6 cellular contexts compared by ENCODE assay signal in genomic region chr5:21473981-21474380, GRCh38.
DNase-seq lines count a peak whose midpoint lies in the region; ATAC-seq, FAIRE-seq and TF ChIP-seq lines count a peak whose summit lies in the region.
"Not testable (repeated sequence)": the region's sequence is repeated elsewhere in the genome, so short reads cannot be mapped to it uniquely, and the experiment has no call there.

No MANE protein-coding gene starts in this region.

- H2AFZ ChIP-seq in GM12878 (ENCODE audit: control insufficient read depth, low read depth, low read length): not testable (repeated sequence)

- not testable (repeated sequence) for H2AK5ac ChIP-seq in mesendoderm (ENCODE audit: low read length)

- not testable (repeated sequence) for H3K36me3 ChIP-seq in H7 (replicated peaks; ENCODE audit: control insufficient read depth, insufficient read depth, low read length); GM12878 (ENCODE audit: control insufficient read depth in 2 of 2, insufficient read depth in 2 of 2, low read length in 1 of 2); mesendoderm (ENCODE audit: control insufficient read depth, insufficient read depth, low read length)

- H3K79me2 ChIP-seq in GM12878 (ENCODE audit: control insufficient read depth, insufficient read depth, low read length); mesendoderm (ENCODE audit: control insufficient read depth, insufficient read depth, low read length): not testable (repeated sequence)

- not testable (repeated sequence) for ATAC-seq in GM12878

- not testable (repeated sequence) for FAIRE-seq in GM12878 (lab: Jason Lieb, UNC)

- not testable (repeated sequence) for H4K5ac ChIP-seq in mesendoderm (ENCODE audit: low read length)

- not testable (repeated sequence) for H2BK120ac ChIP-seq in mesendoderm (ENCODE audit: low read depth, low read length)

- RAD21 ChIA-PET in GM12878 (lab: Charles Lee; ENCODE audit: unreplicated experiment): not testable (repeated sequence)

- POLR2A ChIA-PET in GM12878 (lab: Charles Lee): not testable (repeated sequence)

- SMC1A ChIA-PET in GM12878 (lab: Charles Lee; ENCODE audit: uncharacterized antibody, unreplicated experiment): not testable (repeated sequence)

- not testable (repeated sequence) for H3K4me3 ChIP-seq in H7 (ENCODE audit: insufficient read depth, low read depth, low read length); GM12878; choroid plexus epithelial cell (ENCODE audit: low read depth, low read length); mesendoderm (ENCODE audit: low read length)

- CTCF ChIA-PET in GM12878 (lab: Yijun Ruan, JAX): not testable (repeated sequence)

- H3K4me1 ChIP-seq in GM12878 (ENCODE audit: control insufficient read depth, insufficient read depth, low read length); mesendoderm (ENCODE audit: control insufficient read depth, low read depth, low read length): not testable (repeated sequence)

- WGBS in GM12878 (ENCODE audit: insufficient coverage, insufficient replicate concordance, low lambda C conversion rate, missing lambda C conversion rate): 100% methylated on average over 5 of the region's 6 CpGs
- no CpG with 5 or more reads among the region's 6 CpGs for WGBS in mesendoderm (ENCODE audit: extremely low coverage, insufficient coverage, low lambda C conversion rate)

- TF ChIP-seq POLR2A in GM12878 (IDR thresholded peaks at IDR 0.05; ENCODE audit: low read depth, low read length): not testable (repeated sequence)

- not testable (repeated sequence) for BruUV-seq in GM12878 (replicated peaks; lab: Mats Ljungman, UMichigan)

- H4K20me1 ChIP-seq in GM12878 (ENCODE audit: control insufficient read depth, insufficient read depth): not testable (repeated sequence)

- H3K79me1 ChIP-seq in mesendoderm (ENCODE audit: low read length): not testable (repeated sequence)

- H3K18ac ChIP-seq in mesendoderm (ENCODE audit: low read length): not testable (repeated sequence)

- H3K23ac ChIP-seq in mesendoderm (ENCODE audit: low read length): not testable (repeated sequence)

- in situ Hi-C loops in GM12878 (cut with MboI): not testable (repeated sequence)

- H4K8ac ChIP-seq in mesendoderm (ENCODE audit: low read depth, low read length): not testable (repeated sequence)

- not testable (repeated sequence) for H3K4me2 ChIP-seq in GM12878 (ENCODE audit: control insufficient read depth, insufficient read depth); mesendoderm (ENCODE audit: low read length)

- not testable (repeated sequence) for H3K27me3 ChIP-seq in H7 (ENCODE audit: control insufficient read depth, insufficient read depth, low read length); GM12878 (replicated peaks in 1 of 2; ENCODE audit: control insufficient read depth in 2 of 2, insufficient read depth in 2 of 2, low read length in 1 of 2); mesendoderm (ENCODE audit: insufficient read depth, low read length, poor library complexity)

- H3K27ac ChIP-seq in GM12878 (ENCODE audit: control insufficient read depth, insufficient read depth); mesendoderm (ENCODE audit: low read depth, low read length): not testable (repeated sequence)

- H3K56ac ChIP-seq in mesendoderm (ENCODE audit: low read length): not testable (repeated sequence)

- H2BK5ac ChIP-seq in mesendoderm (ENCODE audit: low read length): not testable (repeated sequence)

- TF ChIP-seq CTCF in GM12878 (IDR thresholded peaks at IDR 0.05 in 2 of 3, conservative IDR thresholded peaks at IDR 0.05 in 1 of 3; ENCODE audit: control insufficient read depth in 2 of 3, extremely low read depth in 1 of 3, insufficient read depth in 1 of 3, low read depth in 3 of 3, low read length in 3 of 3); choroid plexus epithelial cell (conservative IDR thresholded peaks at IDR 0.05; ENCODE audit: low read depth, low read length): not testable (repeated sequence)

- H2BK15ac ChIP-seq in mesendoderm (replicated peaks; ENCODE audit: low read depth): not testable (repeated sequence)

- peak; percentile 0 for DNase-seq in EH (ENCODE audit: low read depth)
- peak; percentile 0 for DNase-seq in H7
- DNase-seq in SK-N-DZ (ENCODE audit: low spot score): peak; percentile 7
- DNase-seq in GM12878 (ENCODE audit: low read depth, low spot score): not testable (repeated sequence)
- peak; percentile 4 for DNase-seq in choroid plexus epithelial cell (ENCODE audit: low read depth)
- DNase-seq in mesendoderm: peak; percentile 26

- H3K9me3 ChIP-seq in GM12878 (replicated peaks; ENCODE audit: control insufficient read depth, insufficient read depth, low read length): not testable (repeated sequence)

- not testable (repeated sequence) for H3K4ac ChIP-seq in mesendoderm (ENCODE audit: low read depth, low read length)

- not testable (repeated sequence) for H3K9ac ChIP-seq in GM12878 (ENCODE audit: control insufficient read depth, insufficient read depth, low read length); mesendoderm (ENCODE audit: low read length)

- intact Hi-C loops in GM12878 (cut with micrococcal nuclease; ENCODE audit: unreplicated experiment): not testable (repeated sequence)

- not testable (repeated sequence) for TF ChIP-seq EP300 in GM12878 (IDR thresholded peaks at IDR 0.05; ENCODE audit: borderline replicate concordance in 1 of 2, control insufficient read depth in 1 of 2, low read depth in 2 of 2, low read length in 2 of 2)

- not testable (repeated sequence) for TF ChIP-seq RAD21 in GM12878 (IDR thresholded peaks at IDR 0.05; ENCODE audit: insufficient read depth, low read depth, low read length)

TF ChIP-seq in GM12878, 131 proteins besides CTCF, POLR2A, EP300 and RAD21:
- TF ChIP-seq PKNOX1 (IDR thresholded peaks at IDR 0.05): peak; percentile 44; the same call in 1 of the 2 replicates
